ENCODE assay signal across 1 cellular context in the genomic region with DNA sequence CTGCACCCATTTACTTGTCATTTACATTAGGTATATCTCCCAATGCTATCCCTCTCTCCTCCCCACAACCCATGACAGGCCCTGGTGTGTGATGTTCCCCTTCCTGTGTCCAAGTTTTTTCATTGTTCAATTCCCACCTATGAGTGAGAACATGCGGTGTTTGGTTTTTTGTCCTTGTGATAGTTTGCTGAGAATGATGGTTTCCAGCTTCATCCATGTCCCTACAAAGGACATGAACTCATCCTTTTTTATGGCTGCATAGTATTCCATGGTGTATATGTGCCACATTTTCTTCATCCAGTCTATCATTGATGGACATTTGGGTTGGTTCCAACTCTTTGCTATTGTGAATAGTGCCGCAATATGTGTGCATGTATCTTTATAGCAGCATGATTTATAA.
TF ChIP-seq lines count a peak whose summit lies in the region.

No MANE protein-coding gene starts in this region.

TF ChIP-seq in HEK293, 187 proteins besides CTCF, POLR2A, EP300 and RAD21:
- TF ChIP-seq, protein P1, sequence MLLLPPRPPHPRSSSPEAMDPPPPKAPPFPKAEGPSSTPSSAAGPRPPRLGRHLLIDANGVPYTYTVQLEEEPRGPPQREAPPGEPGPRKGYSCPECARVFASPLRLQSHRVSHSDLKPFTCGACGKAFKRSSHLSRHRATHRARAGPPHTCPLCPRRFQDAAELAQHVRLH (tag by site-specific recombination; IDR thresholded peaks at IDR 0.05), result peak; percentile 52; the same call in 1 of the 2 replicates
- TF ChIP-seq, protein P2, sequence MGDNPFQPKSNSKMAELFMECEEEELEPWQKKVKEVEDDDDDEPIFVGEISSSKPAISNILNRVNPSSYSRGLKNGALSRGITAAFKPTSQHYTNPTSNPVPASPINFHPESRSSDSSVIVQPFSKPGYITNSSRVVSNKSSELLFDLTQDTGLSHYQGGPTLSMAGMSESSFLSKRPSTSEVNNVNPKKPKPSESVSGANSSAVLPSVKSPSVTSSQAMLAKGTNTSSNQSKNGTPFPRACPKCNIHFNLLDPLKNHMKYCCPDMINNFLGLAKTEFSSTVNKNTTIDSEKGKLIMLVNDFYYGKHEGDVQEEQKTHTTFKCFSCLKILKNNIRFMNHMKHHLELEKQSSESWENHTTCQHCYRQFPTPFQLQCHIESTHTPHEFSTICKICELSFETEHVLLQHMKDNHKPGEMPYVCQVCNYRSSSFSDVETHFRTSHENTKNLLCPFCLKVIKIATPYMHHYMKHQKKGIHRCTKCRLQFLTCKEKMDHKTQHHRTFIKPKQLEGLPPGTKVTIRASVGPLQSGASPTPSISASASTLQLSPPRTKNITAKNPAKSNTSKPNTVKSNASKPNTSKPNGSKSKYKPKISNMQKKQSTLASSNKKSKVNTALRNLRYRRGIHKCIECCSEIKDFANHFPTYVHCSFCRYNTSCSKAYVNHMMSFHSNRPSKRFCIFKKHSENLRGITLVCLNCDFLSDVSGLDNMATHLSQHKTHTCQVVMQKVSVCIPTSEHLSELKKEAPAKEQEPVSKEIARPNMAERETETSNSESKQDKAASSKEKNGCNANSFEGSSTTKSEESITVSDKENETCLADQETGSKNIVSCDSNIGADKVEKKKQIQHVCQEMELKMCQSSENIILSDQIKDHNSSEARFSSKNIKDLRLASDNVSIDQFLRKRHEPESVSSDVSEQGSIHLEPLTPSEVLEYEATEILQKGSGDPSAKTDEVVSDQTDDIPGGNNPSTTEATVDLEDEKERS (tag by site-specific recombination; IDR thresholded peaks at IDR 0.05), result 0 out of 2 replicates have a peak, but pooled peaks have one; percentile 51
- peak; percentile 90 for TF ChIP-seq ZNF146 (tag by site-specific recombination; IDR thresholded peaks at IDR 0.05)
